Comparison of ENCODE assay signal across 9 cellular contexts in genomic region chr15:75069301-75069925, GRCh38. TPM values are rescaled to one million over a fixed set of nuclear protein-coding genes. Genes with fewer than 3 reads are reported as not detected.
DNase-seq lines count a peak whose midpoint lies in the region; ATAC-seq and TF ChIP-seq lines count a peak whose summit lies in the region.
"Had no signal": no experiment of that assay in that cellular context is flagged by ENCODE, and none has a peak within 500 bp of the region (broad histone marks: within the 10 kb centered on the region; RNA-seq: fewer than 3 reads in every experiment).

No MANE protein-coding gene starts in this region.

- no peaks in the 10 kb centered on the region for H3K36me3 Mint-ChIP-seq in dendritic cell treated with granulocyte-macrophage colony-stimulating factor and Interleukin-4, amounts not matched to agents 40 ng/mL and 50 ng/mL, for 4 days (ENCODE audit: low read depth)
- H3K36me3 Mint-ChIP-seq in activated naive CD4-positive, alpha-beta T cell treated with anti-CD3 and anti-CD28 coated beads, Interleukin-2, amount 10 ng/mL, durations not matched to agents 7 days and 5 days = peaks cover 15% of the 10 kb centered on the region

- H3K4me1 ChIP-seq in uterus = no peaks in the 10 kb centered on the region
- peaks cover 0 to 34% (median 9%) of the 10 kb centered on the region in 4 donors for H3K4me1 ChIP-seq in stomach

- TF ChIP-seq CTCF in uterus (IDR thresholded peaks at IDR 0.05) = no peak
- no peak for TF ChIP-seq CTCF in stomach (IDR thresholded peaks at IDR 0.05)

- H3K4me3 Mint-ChIP-seq in dendritic cell treated with granulocyte-macrophage colony-stimulating factor and Interleukin-4, amounts not matched to agents 40 ng/mL and 50 ng/mL, for 4 days = no peak overlapping the region
- H3K4me3 Mint-ChIP-seq in activated naive CD4-positive, alpha-beta T cell treated with anti-CD3 and anti-CD28 coated beads, Interleukin-2, amount 10 ng/mL, durations not matched to agents 7 days and 5 days = no peak overlapping the region
- H3K4me3 Mint-ChIP-seq: stimulated activated naive CD8-positive, alpha-beta T cell treated with anti-CD3 and anti-CD28 coated beads, Interleukin-15, Interleukin-2, amounts not matched to agents 100 ng/mL and 50 ng/mL, for 24 hours had no signal

- no peak for TF ChIP-seq POLR2A in uterus (IDR thresholded peaks at IDR 0.05)
- TF ChIP-seq POLR2A in stomach (IDR thresholded peaks at IDR 0.05) = no peak

- H3K36me3 ChIP-seq in uterus (no peaks in the 10 kb centered on the region), stomach (no peaks in the 10 kb centered on the region)

- no peak for DNase-seq in uterus
- no peak for DNase-seq in stomach
- no peak for DNase-seq in HCEC 1CT
- no peak for DNase-seq in activated naive CD4-positive, alpha-beta T cell treated with anti-CD3 and anti-CD28 coated beads, Interleukin-2, amount 10 ng/mL, durations not matched to agents 7 days and 5 days

- no peak for TF ChIP-seq EP300 in stomach (IDR thresholded peaks at IDR 0.05)

- H3K9me3 ChIP-seq in uterus (no peaks in the 10 kb centered on the region), stomach (no peaks in the 10 kb centered on the region)

- no peak overlapping the region for H3K27ac ChIP-seq in uterus
- peak overlapping the region in 2 of 5 donors; percentile 17 to 29 for H3K27ac ChIP-seq in stomach

- WGBS in stomach, 5 donors = 66 to 84% (median 77%) methylated on average over 8 of the region's 8 CpGs

- no peaks in the 10 kb centered on the region for H3K27me3 Mint-ChIP-seq in dendritic cell treated with granulocyte-macrophage colony-stimulating factor and Interleukin-4, amounts not matched to agents 40 ng/mL and 50 ng/mL, for 4 days
- peaks cover 37% of the 10 kb centered on the region for H3K27me3 Mint-ChIP-seq in activated naive CD4-positive, alpha-beta T cell treated with anti-CD3 and anti-CD28 coated beads, Interleukin-2, amount 10 ng/mL, durations not matched to agents 7 days and 5 days

- no peak overlapping the region for H3K4me3 ChIP-seq in uterus
- H3K4me3 ChIP-seq in stomach = no peak overlapping the region

- ATAC-seq in GM18499 (IDR thresholded peaks at IDR 0.05; ENCODE audit: insufficient read depth, unreplicated experiment) (peak; percentile 55), GM21360 (IDR thresholded peaks at IDR 0.05; ENCODE audit: unreplicated experiment) (peak; percentile 80), HG03432 (IDR thresholded peaks at IDR 0.05; ENCODE audit: unreplicated experiment) (peak; percentile 91)

- H3K27me3 ChIP-seq in uterus (no peaks in the 10 kb centered on the region), stomach (no peaks in the 10 kb centered on the region)

- peaks cover 87% of the 10 kb centered on the region for H3K4me1 Mint-ChIP-seq in dendritic cell treated with granulocyte-macrophage colony-stimulating factor and Interleukin-4, amounts not matched to agents 40 ng/mL and 50 ng/mL, for 4 days (ENCODE audit: low read depth)
- peaks cover 64% of the 10 kb centered on the region for H3K4me1 Mint-ChIP-seq in activated naive CD4-positive, alpha-beta T cell treated with anti-CD3 and anti-CD28 coated beads, Interleukin-2, amount 10 ng/mL, durations not matched to agents 7 days and 5 days

- intact Hi-C loops in dendritic cell treated with granulocyte-macrophage colony-stimulating factor and Interleukin-4, amounts not matched to agents 40 ng/mL and 50 ng/mL, for 4 days (cut with micrococcal nuclease) = loop anchor here (5.0 kb wide), 2 partner anchors 37 to 43 kb away; no protein-coding TSS in a partner anchor
- intact Hi-C loops in uterus (cut with DNase I; ENCODE audit: low total_unique reads) = no loop called here
- intact Hi-C loops in stomach (cut with DNase I; ENCODE audit: low total_unique reads) = no loop called here

- no peaks in the 10 kb centered on the region for H3K9me3 Mint-ChIP-seq in dendritic cell treated with granulocyte-macrophage colony-stimulating factor and Interleukin-4, amounts not matched to agents 40 ng/mL and 50 ng/mL, for 4 days
- peaks cover 2% of the 10 kb centered on the region for H3K9me3 Mint-ChIP-seq in activated naive CD4-positive, alpha-beta T cell treated with anti-CD3 and anti-CD28 coated beads, Interleukin-2, amount 10 ng/mL, durations not matched to agents 7 days and 5 days
- H3K9me3 Mint-ChIP-seq: stimulated activated naive CD8-positive, alpha-beta T cell treated with anti-CD3 and anti-CD28 coated beads, Interleukin-15, Interleukin-2, amounts not matched to agents 100 ng/mL and 50 ng/mL, for 24 hours had no signal

- CTCF ChIA-PET in activated naive CD4-positive, alpha-beta T cell treated with anti-CD3 and anti-CD28 coated beads, Interleukin-2, amount 10 ng/mL, durations not matched to agents 7 days and 5 days (lab: Charles Lee) = interaction anchor here (1.0 kb wide), 1 partner anchor 135 kb away, joined by 3 read pairs; no protein-coding TSS in a partner anchor

- peak overlapping the region; percentile 87 for H3K27ac Mint-ChIP-seq in dendritic cell treated with granulocyte-macrophage colony-stimulating factor and Interleukin-4, amounts not matched to agents 40 ng/mL and 50 ng/mL, for 4 days
- no peak overlapping the region for H3K27ac Mint-ChIP-seq in activated naive CD4-positive, alpha-beta T cell treated with anti-CD3 and anti-CD28 coated beads, Interleukin-2, amount 10 ng/mL, durations not matched to agents 7 days and 5 days
- H3K27ac Mint-ChIP-seq: stimulated activated naive CD8-positive, alpha-beta T cell treated with anti-CD3 and anti-CD28 coated beads, Interleukin-15, Interleukin-2, amounts not matched to agents 100 ng/mL and 50 ng/mL, for 24 hours had no signal

RNA-seq across cellular contexts. Expression of gene PPCDC, which starts 46.0 kb away (rescaled TPM):
- total RNA-seq in uterus (10 to 100 TPM in 2 of 4 donors, 1 to 10 TPM in 2; 1.2 to 22.8 (median 6.9) TPM), stomach (10 to 100 TPM in 4 of 5 donors, 1 to 10 TPM in 1; 3.2 to 74.1 (median 35.7) TPM)
- 10 to 100 TPM; 19.7 to 24.6 (median 21.0) TPM for polyA plus RNA-seq in stomach
